12 cellular contexts compared by ENCODE assay signal in the genomic region with DNA sequence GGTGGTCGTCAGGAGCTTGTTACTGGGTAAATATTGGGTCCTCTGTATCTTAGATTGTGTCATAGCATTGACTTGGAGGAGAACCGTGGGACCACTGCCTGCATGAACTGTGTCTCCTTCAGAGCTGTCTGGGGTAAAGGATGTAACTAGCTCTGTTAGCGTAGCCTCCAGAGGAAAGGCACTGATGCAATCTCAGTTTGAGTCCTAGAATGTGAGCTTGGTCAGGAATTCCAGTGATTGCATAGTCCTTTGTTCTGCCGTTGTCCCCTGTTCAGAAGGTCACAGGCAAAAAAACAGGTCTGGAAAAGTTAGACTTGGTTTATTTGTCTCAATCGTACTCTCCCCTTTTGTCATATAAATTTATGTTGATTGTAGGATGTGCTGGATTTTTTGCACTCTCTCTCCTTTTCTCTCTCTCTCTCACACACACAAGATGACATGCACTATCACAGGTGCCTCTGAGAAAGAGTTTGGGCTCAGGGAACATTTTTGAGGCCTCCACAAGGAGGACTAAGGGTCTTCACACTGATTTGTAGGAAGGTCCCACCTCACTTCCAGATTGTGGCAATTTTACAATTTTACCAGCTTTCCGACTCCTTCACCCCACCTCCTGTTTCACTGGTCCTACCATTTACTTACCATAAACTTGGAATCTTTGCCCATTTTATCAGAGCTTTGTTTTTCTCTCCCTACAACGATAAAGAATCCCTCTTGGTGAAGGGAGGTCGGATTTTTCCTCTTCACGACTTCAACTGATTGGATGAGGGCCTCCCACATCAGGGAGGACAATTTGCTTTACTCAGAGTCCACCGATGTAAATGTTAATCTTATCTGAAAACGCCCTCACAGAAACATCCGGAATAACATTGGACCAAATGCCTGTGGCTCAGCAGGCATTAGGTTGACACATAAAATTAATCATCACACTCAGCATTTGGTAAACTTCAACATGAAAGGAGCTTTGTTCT. TPM values are rescaled to one million over a fixed set of nuclear protein-coding genes. Genes with fewer than 3 reads are reported as not detected.
A peak's percentile ranks its signal among the peaks of the same experiment; 100 is the strongest.
DNase-seq lines count a peak whose midpoint lies in the region; FAIRE-seq and TF ChIP-seq lines count a peak whose summit lies in the region.
"Had no signal": no experiment of that assay in that cellular context is flagged by ENCODE, and none has a peak within 500 bp of the region (broad histone marks: within the 10 kb centered on the region; RNA-seq: fewer than 3 reads in every experiment).

No MANE protein-coding gene starts in this region.

- intact Hi-C loops in endothelial cell of umbilical vein (cut with micrococcal nuclease) (no loop called here), lower leg skin (cut with DNase I; ENCODE audit: low total_unique reads) (no loop called here)

- H3K9me1 ChIP-seq in endothelial cell of umbilical vein (replicated peaks; ENCODE audit: control insufficient read depth, extremely low read depth, insufficient read depth, low read length): no peaks in the 10 kb centered on the region

- peak; percentile 12 to 54 for TF ChIP-seq RAD21 in liver (IDR thresholded peaks at IDR 0.05)

- TF ChIP-seq CTCF in endothelial cell of umbilical vein (IDR thresholded peaks at IDR 0.05; ENCODE audit: extremely low read depth in 1 of 2, insufficient read depth in 1 of 2, low read depth in 1 of 2, low read length in 2 of 2) (no peak), liver (IDR thresholded peaks at IDR 0.05; ENCODE audit: low read depth, low read length, missing input control) (no peak), GM13976 (IDR thresholded peaks at IDR 0.05; ENCODE audit: borderline replicate concordance, control extremely low read depth, extremely low read depth, insufficient read depth, missing control alignments) (no peak), lower leg skin (IDR thresholded peaks at IDR 0.05) (peak in 1 of 3 donors; percentile 27)

- H3K27me3 ChIP-seq in endothelial cell of umbilical vein (ENCODE audit: control insufficient read depth in 2 of 2, insufficient read depth in 2 of 2, low read length in 2 of 2): no peaks in the 10 kb centered on the region
- H3K27me3 ChIP-seq in liver (ENCODE audit: control insufficient read depth in 4 of 4, insufficient read depth in 4 of 4, low read length in 3 of 4): no peaks in the 10 kb centered on the region

- no peaks in the 10 kb centered on the region for H3K79me2 ChIP-seq in endothelial cell of umbilical vein (ENCODE audit: control insufficient read depth, insufficient read depth, low read length)

- DNase-seq in NCI-H226 (peak; percentile 97), endothelial cell of umbilical vein (ENCODE audit: low read depth, low spot score) (peak; percentile 64), urothelium cell line (ENCODE audit: low spot score) (peak; percentile 55), GM13976 (ENCODE audit: low spot score) (no peak), lower leg skin (ENCODE audit: low spot score in 2 of 2) (no peak)
- no peak for DNase-seq in activated CD4-positive, alpha-beta T cell treated with anti-CD3 and anti-CD28 coated beads, Interleukin-2, amount 50 U/mL, for 4 hours
- DNase-seq: activated B cell treated with CpG ODN at 0.5 μM for 24 hours; anterior cingulate cortex; CD8-positive, alpha-beta T cell; hypothalamus; NCI-H2081 treated with DMSO at 0.1 percent for 48 hours had no signal

- H3K4me1 ChIP-seq in endothelial cell of umbilical vein (ENCODE audit: control insufficient read depth, extremely low read depth, insufficient read depth, low read length): peaks cover 11% of the 10 kb centered on the region
- no peaks in the 10 kb centered on the region for H3K4me1 ChIP-seq in liver (ENCODE audit: control insufficient read depth in 4 of 4, insufficient read depth in 4 of 4, low read length in 3 of 4)

- H3K27ac ChIP-seq in endothelial cell of umbilical vein (ENCODE audit: insufficient read depth, low read depth, low read length): peak overlapping the region; percentile 65
- no peak overlapping the region for H3K27ac ChIP-seq in liver (ENCODE audit: low read depth in 1 of 2, low read length in 2 of 2)

- peak; percentile 76 for FAIRE-seq in endothelial cell of umbilical vein (lab: Jason Lieb, UNC)
- no peak for FAIRE-seq in urothelium cell line (lab: Jason Lieb, UNC)

- H3K36me3 ChIP-seq in endothelial cell of umbilical vein (ENCODE audit: control insufficient read depth in 2 of 2, extremely low read depth in 1 of 2, insufficient read depth in 2 of 2, low read length in 2 of 2) (no peaks in the 10 kb centered on the region), liver (ENCODE audit: control insufficient read depth in 4 of 4, insufficient read depth in 3 of 4, low read depth in 1 of 4, low read length in 3 of 4) (no peaks in the 10 kb centered on the region)

- H4K20me1 ChIP-seq in endothelial cell of umbilical vein (replicated peaks; ENCODE audit: control insufficient read depth, extremely low read depth, insufficient read depth, low read length): no peaks in the 10 kb centered on the region

- dilution Hi-C loops in endothelial cell of umbilical vein (cut with MboI; ENCODE audit: extremely low pct_ligation_motif_present, low sequenced_read_pairs): no loop called here

- H2AFZ ChIP-seq in endothelial cell of umbilical vein (ENCODE audit: low read depth, low read length): peak overlapping the region; percentile 27

- H3K4me2 ChIP-seq in endothelial cell of umbilical vein (ENCODE audit: insufficient read depth, low read length): peak overlapping the region; percentile 25

- peak overlapping the region; percentile 7 for H3K9ac ChIP-seq in endothelial cell of umbilical vein (replicated peaks; ENCODE audit: extremely low read depth, insufficient read depth, low read length)
- no peak overlapping the region for H3K9ac ChIP-seq in liver (ENCODE audit: low read depth in 1 of 2, low read length in 2 of 2)

- no peak overlapping the region for H3K4me3 ChIP-seq in endothelial cell of umbilical vein (replicated peaks in 1 of 3; ENCODE audit: insufficient read depth in 1 of 3, low read depth in 1 of 3, low read length in 3 of 3)
- H3K4me3 ChIP-seq in liver (ENCODE audit: low read depth in 1 of 3, low read length in 3 of 3): no peak overlapping the region
- no peak overlapping the region for H3K4me3 ChIP-seq in lower leg skin (ENCODE audit: low read depth, poor library complexity, severe bottlenecking)

- in situ Hi-C loops in GM13976 (cut with MboI; ENCODE audit: low sequenced_read_pairs, unreplicated experiment): no loop called here

- H3K9me3 ChIP-seq in endothelial cell of umbilical vein (replicated peaks; ENCODE audit: control insufficient read depth, insufficient read depth, low read length) (no peaks in the 10 kb centered on the region), liver (ENCODE audit: control insufficient read depth in 4 of 4, low read length in 3 of 4) (no peaks in the 10 kb centered on the region)

- POLR2A ChIA-PET in endothelial cell of umbilical vein (lab: Charles Lee): no interaction called here

- TF ChIP-seq POLR2A in endothelial cell of umbilical vein (IDR thresholded peaks at IDR 0.05; ENCODE audit: low read depth, low read length) (no peak), lower leg skin (IDR thresholded peaks at IDR 0.05) (no peak)

- 40% methylated on average over 12 of the region's 12 CpGs for WGBS in liver
- 71 to 74% methylated on average over 12 of the region's 12 CpGs for WGBS in lower leg skin, 2 donors

- CTCF ChIA-PET in endothelial cell of umbilical vein (lab: Charles Lee): no interaction called here

- no TSS peak for BruUV-seq in endothelial cell of umbilical vein (replicated peaks; lab: Mats Ljungman, UMichigan)

TF ChIP-seq in endothelial cell of umbilical vein, 7 proteins besides CTCF, POLR2A, EP300 and RAD21:
- TF ChIP-seq GATA2 (IDR thresholded peaks at IDR 0.05; ENCODE audit: insufficient read depth, insufficient read length, low read depth, low read length) (peak; percentile 31), FOS (IDR thresholded peaks at IDR 0.05; ENCODE audit: borderline replicate concordance, insufficient read depth, low read length) (no peak)
TF ChIP-seq in endothelial cell of umbilical vein: peak in this region for 1.

TF ChIP-seq in liver, 16 proteins besides CTCF, POLR2A, EP300 and RAD21 (continues in another document):
- no peak for TF ChIP-seq FOXA1 (IDR thresholded peaks at IDR 0.05)
- TF ChIP-seq ZBTB33 (IDR thresholded peaks at IDR 0.05): no peak
- TF ChIP-seq MAX (IDR thresholded peaks at IDR 0.05): no peak
- no peak for TF ChIP-seq TAF1 (conservative IDR thresholded peaks at IDR 0.05)
- TF ChIP-seq JUND (IDR thresholded peaks at IDR 0.05): peak; percentile 41 to 74
- peak; percentile 52 for TF ChIP-seq NR2F2 (IDR thresholded peaks at IDR 0.05)

RNA-seq across cellular contexts. Expression of gene DACT2, which starts 7.0 kb away (rescaled TPM):
- not detected in 2 replicates for total RNA-seq in endothelial cell of umbilical vein
- not detected in 2 replicates for polyA plus RNA-seq in endothelial cell of umbilical vein
- not detected in 2 replicates for polyA plus RNA-seq in endothelial cell of umbilical vein (2011; cell fraction: cytosol; rRNA removed)
- not detected in 2 replicates for polyA plus RNA-seq in endothelial cell of umbilical vein (2011; cell fraction: nucleus; rRNA removed)
- not detected in 2 replicates for polyA plus RNA-seq in endothelial cell of umbilical vein (2012)
- polyA minus RNA-seq in endothelial cell of umbilical vein: not detected in 2 replicates
- not detected for polyA minus RNA-seq in endothelial cell of umbilical vein (2011; cell fraction: cytosol; rRNA and poly(A)+ RNA removed)
- polyA minus RNA-seq in endothelial cell of umbilical vein (2011; cell fraction: nucleus; rRNA and poly(A)+ RNA removed): not detected in 2 replicates
- total RNA-seq in liver: 1 to 10 TPM in 1 of 2 donors, under 1 TPM in 1; 0.42 to 2.8 TPM
- polyA plus RNA-seq in liver: 1 to 10 TPM in 1 of 2 donors, under 1 TPM in 1; 0.25 to 1.3 TPM
- total RNA-seq in lower leg skin: 10 to 100 TPM; 11.1 to 19.1 (median 15.4) TPM
- total RNA-seq: activated B cell treated with CpG ODN at 0.5 μM for 24 hours; CD8-positive, alpha-beta T cell had no signal

Comparison
In these comparisons a context has a peak if more than half of its experiments do, and no peak if none do; other contexts are left out.
1. DNase-seq: peak in NCI-H226 (single experiment), endothelial cell of umbilical vein (single experiment) and urothelium cell line (single experiment); none in GM13976 (single experiment), lower leg skin (0 of 2) and activated CD4-positive, alpha-beta T cell treated with anti-CD3 and anti-CD28 coated beads, Interleukin-2, amount 50 U/mL, for 4 hours (0 of 2).